In the genomic region with DNA sequence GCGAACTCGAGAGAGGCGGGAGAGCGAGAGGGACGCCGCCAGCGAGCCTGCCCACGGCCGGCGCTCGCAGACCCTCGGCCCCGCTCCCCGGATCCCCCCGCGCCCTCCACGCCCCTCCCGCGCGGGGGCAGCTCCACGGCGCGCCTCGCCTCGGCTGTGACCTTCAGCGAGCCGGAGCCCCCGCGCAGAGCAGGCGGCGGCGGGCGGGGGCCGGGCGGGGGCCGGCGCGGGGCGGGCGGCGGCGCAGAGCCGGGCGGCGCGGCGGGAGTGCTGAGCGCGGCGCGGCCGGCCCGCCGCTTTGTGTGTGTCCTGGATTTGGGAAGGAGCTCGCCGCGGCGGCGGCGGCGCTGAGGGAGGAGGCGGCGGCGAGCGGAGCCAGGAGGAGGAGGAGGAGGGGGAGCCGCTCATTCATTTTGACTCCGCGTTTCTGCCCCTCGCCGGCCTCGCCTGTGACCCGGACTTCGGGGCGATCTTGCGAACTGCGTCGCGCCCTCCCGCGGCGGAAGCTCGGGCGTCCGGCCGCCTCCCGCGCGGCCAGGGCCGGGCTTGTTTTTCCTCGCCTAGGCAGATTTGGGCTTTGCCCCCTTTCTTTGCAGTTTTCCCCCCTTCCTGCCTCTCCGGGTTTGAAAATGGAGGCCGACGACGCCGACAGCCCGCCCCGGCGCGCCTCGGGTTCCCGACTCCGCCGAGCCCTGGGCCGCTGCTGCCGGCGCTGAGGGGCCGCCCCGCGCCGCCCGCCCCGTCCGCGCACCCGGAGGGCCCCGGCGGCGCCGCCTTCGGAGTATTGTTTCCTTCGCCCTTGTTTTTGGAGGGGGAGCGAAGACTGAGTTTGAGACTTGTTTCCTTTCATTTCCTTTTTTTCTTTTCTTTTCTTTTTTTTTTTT, we compare ENCODE assay signal across 8 cellular contexts. TPM values are rescaled to one million over a fixed set of nuclear protein-coding genes. Genes with fewer than 3 reads are reported as not detected.
A peak's percentile ranks its signal among the peaks of the same experiment; 100 is the strongest.
DNase-seq lines count a peak whose midpoint lies in the region; ATAC-seq lines count a peak whose summit lies in the region.

No MANE protein-coding gene starts in this region.

- H3K4me1 ChIP-seq in ectodermal cell (ENCODE audit: control insufficient read depth, insufficient read depth, low read length) = peaks cover 13% of the 10 kb centered on the region

- H3K27ac ChIP-seq in ectodermal cell (ENCODE audit: insufficient read depth, low read depth, low read length, poor library complexity, severe bottlenecking) = peak overlapping the region; percentile 95

- WGBS in ectodermal cell, 2 experiments = 0% methylated on average over 121 to 122 of the region's 122 CpGs

- peak; percentile 15 for ATAC-seq in GM21576 (IDR thresholded peaks at IDR 0.05; ENCODE audit: unreplicated experiment)

- no peaks in the 10 kb centered on the region for H3K36me3 ChIP-seq in ectodermal cell (ENCODE audit: control insufficient read depth, insufficient read depth, low read length)

- peak overlapping the region; percentile 57 for H3K4me3 ChIP-seq in Jurkat, Clone E6-1 (ENCODE audit: low read length)
- peak overlapping the region; percentile 89 for H3K4me3 ChIP-seq in ectodermal cell (ENCODE audit: insufficient read depth, low read depth, low read length)

- no peaks in the 10 kb centered on the region for H3K9me3 ChIP-seq in ectodermal cell (ENCODE audit: control insufficient read depth, low read length)

- peaks cover 16% of the 10 kb centered on the region for H3K27me3 ChIP-seq in ectodermal cell (ENCODE audit: control insufficient read depth, insufficient read depth, low read length, poor library complexity, severe bottlenecking)

- DNase-seq in ELR (ENCODE audit: low read depth) = peak; percentile 55
- DNase-seq in Jurkat, Clone E6-1 (ENCODE audit: low read depth, low spot score) = no peak
- peak; percentile 58 for DNase-seq in activated CD4-positive, alpha-beta T cell treated with anti-CD3 and anti-CD28 coated beads for 48 hours
- peak; percentile 45 to 53 for DNase-seq in lung microvascular endothelial cell (ENCODE audit: low read depth in 2 of 2)
- peak; percentile 24 to 65 (median 44) for DNase-seq in stimulated activated naive CD4-positive, alpha-beta T cell (lab: John Stamatoyannopoulos, UW)
- no peak for DNase-seq in MV-4-11 (lab: John Stamatoyannopoulos, UW)

RNA-seq across cellular contexts. Expression of gene IGF1R, which starts 0.6 kb away (rescaled TPM):
- polyA plus RNA-seq in Jurkat, Clone E6-1 (2012; ENCODE audit: insufficient read depth, insufficient read length) = 11.7 TPM
- polyA plus RNA-seq in ectodermal cell (2013, experiment 1 of 4) = 36.6 TPM
- polyA plus RNA-seq in ectodermal cell (2013, experiment 2 of 4) = 46.0 TPM
- polyA plus RNA-seq in ectodermal cell (2013, experiment 3 of 4) = 30.3 TPM
- 36.8 TPM for polyA plus RNA-seq in ectodermal cell (2013, experiment 4 of 4)
- total RNA-seq in lung microvascular endothelial cell = 13.5 and 20.4 TPM in 2 replicates

Comparison
In these comparisons a context has a peak if more than half of its experiments do, and no peak if none do; other contexts are left out.
1. DNase-seq: peak in ELR (single experiment), activated CD4-positive, alpha-beta T cell treated with anti-CD3 and anti-CD28 coated beads for 48 hours (single experiment), lung microvascular endothelial cell (2 of 2) and stimulated activated naive CD4-positive, alpha-beta T cell (6 of 6); none in Jurkat, Clone E6-1 (single experiment) and MV-4-11 (single experiment).